13 cellular contexts compared by ENCODE assay signal in the genomic region with DNA sequence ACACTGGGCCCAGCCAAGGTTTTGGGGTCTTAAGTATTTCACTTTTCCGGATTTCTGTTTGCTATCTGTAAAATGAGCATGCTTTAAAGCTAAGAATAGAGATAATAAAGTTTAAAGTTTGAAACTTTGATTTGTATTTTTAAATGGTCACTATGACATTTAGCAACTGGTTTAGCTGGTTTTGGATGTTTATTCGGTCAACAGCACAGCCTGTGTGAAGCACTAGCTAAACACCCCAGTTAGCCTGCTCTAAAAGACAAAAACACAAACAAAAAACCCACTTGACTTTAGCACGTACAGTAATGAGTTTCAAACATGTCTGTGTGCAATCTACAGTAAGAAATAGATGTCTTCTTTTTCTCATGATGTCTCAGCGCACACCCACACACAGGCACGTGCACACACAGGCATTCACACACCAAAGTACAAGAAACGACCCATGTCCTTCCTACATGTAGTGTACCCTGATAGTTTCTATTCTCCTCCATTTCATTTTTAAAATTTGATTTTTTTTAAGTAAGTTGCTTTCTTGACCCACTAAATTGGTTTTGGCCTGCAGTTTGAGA. TPM values are rescaled to one million over a fixed set of nuclear protein-coding genes. Genes with fewer than 3 reads are reported as not detected.
DNase-seq lines count a peak whose midpoint lies in the region; ATAC-seq, FAIRE-seq and TF ChIP-seq lines count a peak whose summit lies in the region.
"Had no signal": no experiment of that assay in that cellular context is flagged by ENCODE, and none has a peak within 500 bp of the region (broad histone marks: within the 10 kb centered on the region; RNA-seq: fewer than 3 reads in every experiment).

No MANE protein-coding gene starts in this region.

- DNase-seq in DMS53 (lab: John Stamatoyannopoulos, UW) (peak; percentile 86), GM12891 (ENCODE audit: insufficient read length, low spot score) (no peak), AG08395 (ENCODE audit: low spot score) (no peak), dermis blood vessel endothelial cell (no peak)
- peak; percentile 43 to 58 for DNase-seq in activated T-cell treated with anti-CD3 and anti-CD28 coated beads, Interleukin-2, amount 50 U/mL, for 48 hours
- peak; percentile 60 for DNase-seq in stimulated activated CD4-positive, alpha-beta T cell treated with anti-CD3 and anti-CD28 coated beads, Interleukin-1b, Interleukin-23, amount 100 ng/mL, for 48 hours
- DNase-seq: amniotic stem cell, foreskin melanocyte, Karpas-422, NCI-H187 treated with DMSO at 0.1 percent for 48 hours, testis had no signal

- TF ChIP-seq POLR2A in GM12891 (IDR thresholded peaks at IDR 0.05; ENCODE audit: low read depth, low read length): no peak

- peak; percentile 85 for FAIRE-seq in GM12891 (lab: Jason Lieb, UNC)

- ATAC-seq in HG03159 (IDR thresholded peaks at IDR 0.05; ENCODE audit: unreplicated experiment): no peak

TF ChIP-seq in GM12891, 5 proteins besides CTCF, POLR2A, EP300 and RAD21:
- TF ChIP-seq POLR2AphosphoS5 (IDR thresholded peaks at IDR 0.05; ENCODE audit: low read depth, low read length): no peak
- no peak for TF ChIP-seq POU2F2 (IDR thresholded peaks at IDR 0.05; ENCODE audit: low read depth, low read length)
- TF ChIP-seq SPI1 (IDR thresholded peaks at IDR 0.05; ENCODE audit: low read depth, low read length): no peak
- no peak for TF ChIP-seq TAF1 (IDR thresholded peaks at IDR 0.05; ENCODE audit: low read depth, low read length)

RNA-seq across cellular contexts. Expression of a gene that starts 29.4 kb away (rescaled TPM):
- 0.04 TPM for polyA plus RNA-seq in GM12891 (2012; ENCODE audit: low read depth, missing spikeins)
- not detected in 2 replicates for total RNA-seq in dermis blood vessel endothelial cell
- total RNA-seq: pulmonary artery endothelial cell had no signal

Comparison
In these comparisons a context has a peak if more than half of its experiments do, and no peak if none do; other contexts are left out.
1. DNase-seq: peak in DMS53 (single experiment), activated T-cell treated with anti-CD3 and anti-CD28 coated beads, Interleukin-2, amount 50 U/mL, for 48 hours (2 of 2) and stimulated activated CD4-positive, alpha-beta T cell treated with anti-CD3 and anti-CD28 coated beads, Interleukin-1b, Interleukin-23, amount 100 ng/mL, for 48 hours (single experiment); none in GM12891 (single experiment), AG08395 (single experiment) and dermis blood vessel endothelial cell (single experiment).